In the genomic region with DNA sequence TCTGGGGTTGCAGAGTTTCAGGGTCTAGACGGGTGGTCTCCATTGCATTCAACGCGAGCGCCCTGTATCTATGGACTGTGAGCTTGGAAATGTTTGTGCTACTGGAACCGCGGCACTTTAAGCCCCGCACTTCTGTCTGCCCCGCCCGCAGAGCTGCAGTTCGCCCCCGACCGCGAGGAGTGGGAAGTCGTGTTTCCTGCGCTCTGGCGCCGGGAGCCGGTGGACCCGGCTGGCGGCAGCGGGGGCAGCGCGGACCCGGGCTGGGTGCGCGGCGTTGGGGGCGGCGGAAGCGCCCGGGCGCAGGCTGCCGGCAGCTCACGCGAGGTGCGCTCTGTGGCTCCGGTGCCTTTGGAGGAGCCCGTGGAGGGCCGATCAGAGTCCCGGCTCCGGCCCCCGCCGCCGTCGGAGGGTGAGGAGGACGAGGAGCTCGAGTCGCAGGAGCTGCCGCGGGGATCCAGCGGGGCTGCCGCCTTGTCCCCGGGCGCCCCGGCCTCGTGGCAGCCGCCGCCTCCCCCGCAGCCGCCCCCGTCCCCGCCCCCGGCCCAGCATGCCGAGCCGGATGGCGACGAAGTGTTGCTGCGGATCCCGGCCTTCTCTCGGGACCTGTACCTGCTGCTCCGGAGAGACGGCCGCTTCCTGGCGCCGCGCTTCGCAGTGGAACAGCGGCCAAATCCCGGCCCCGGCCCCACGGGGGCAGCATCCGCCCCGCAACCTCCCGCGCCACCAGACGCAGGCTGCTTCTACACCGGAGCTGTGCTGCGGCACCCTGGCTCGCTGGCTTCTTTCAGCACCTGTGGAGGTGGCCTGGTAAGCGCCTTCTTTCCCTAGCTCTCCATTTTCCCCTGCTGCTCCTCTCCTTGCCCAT, we compare ENCODE assay signal across 1 cellular context.
TF ChIP-seq lines count a peak whose summit lies in the region.

No MANE protein-coding gene starts in this region.

TF ChIP-seq in HEK293, 187 proteins besides CTCF, POLR2A, EP300 and RAD21 (continued from another document):
- TF ChIP-seq ZBTB11 (tag by site-specific recombination; conservative IDR thresholded peaks at IDR 0.05; ENCODE audit: low read depth): peak; percentile 61
- TF ChIP-seq ZNF610 (tag by site-specific recombination; IDR thresholded peaks at IDR 0.05; ENCODE audit: borderline replicate concordance): no peak
- TF ChIP-seq ZBTB20 (tag by site-specific recombination; IDR thresholded peaks at IDR 0.05): peak; percentile 76
- no peak for TF ChIP-seq ZNF248 (tag by site-specific recombination; IDR thresholded peaks at IDR 0.05)
- peak; percentile 67; the same call in 1 of the 2 replicates for TF ChIP-seq ZNF660 (tag by site-specific recombination; IDR thresholded peaks at IDR 0.05)
- TF ChIP-seq BCL11B (tag by site-specific recombination; IDR thresholded peaks at IDR 0.05; ENCODE audit: low read depth): no peak
- TF ChIP-seq IKZF3 (tag by site-specific recombination; IDR thresholded peaks at IDR 0.05): 0 out of 2 replicates have a peak, but pooled peaks have one; percentile 9
- TF ChIP-seq ZNF514 (tag by site-specific recombination; IDR thresholded peaks at IDR 0.05): no peak
- TF ChIP-seq PRDM4 (tag by site-specific recombination; IDR thresholded peaks at IDR 0.05): no peak
- TF ChIP-seq ZNF423 (tag by site-specific recombination; IDR thresholded peaks at IDR 0.05): 0 out of 2 replicates have a peak, but pooled peaks have one; percentile 15
- no peak for TF ChIP-seq SP2 (tag by site-specific recombination; IDR thresholded peaks at IDR 0.05)
- TF ChIP-seq, protein P1, sequence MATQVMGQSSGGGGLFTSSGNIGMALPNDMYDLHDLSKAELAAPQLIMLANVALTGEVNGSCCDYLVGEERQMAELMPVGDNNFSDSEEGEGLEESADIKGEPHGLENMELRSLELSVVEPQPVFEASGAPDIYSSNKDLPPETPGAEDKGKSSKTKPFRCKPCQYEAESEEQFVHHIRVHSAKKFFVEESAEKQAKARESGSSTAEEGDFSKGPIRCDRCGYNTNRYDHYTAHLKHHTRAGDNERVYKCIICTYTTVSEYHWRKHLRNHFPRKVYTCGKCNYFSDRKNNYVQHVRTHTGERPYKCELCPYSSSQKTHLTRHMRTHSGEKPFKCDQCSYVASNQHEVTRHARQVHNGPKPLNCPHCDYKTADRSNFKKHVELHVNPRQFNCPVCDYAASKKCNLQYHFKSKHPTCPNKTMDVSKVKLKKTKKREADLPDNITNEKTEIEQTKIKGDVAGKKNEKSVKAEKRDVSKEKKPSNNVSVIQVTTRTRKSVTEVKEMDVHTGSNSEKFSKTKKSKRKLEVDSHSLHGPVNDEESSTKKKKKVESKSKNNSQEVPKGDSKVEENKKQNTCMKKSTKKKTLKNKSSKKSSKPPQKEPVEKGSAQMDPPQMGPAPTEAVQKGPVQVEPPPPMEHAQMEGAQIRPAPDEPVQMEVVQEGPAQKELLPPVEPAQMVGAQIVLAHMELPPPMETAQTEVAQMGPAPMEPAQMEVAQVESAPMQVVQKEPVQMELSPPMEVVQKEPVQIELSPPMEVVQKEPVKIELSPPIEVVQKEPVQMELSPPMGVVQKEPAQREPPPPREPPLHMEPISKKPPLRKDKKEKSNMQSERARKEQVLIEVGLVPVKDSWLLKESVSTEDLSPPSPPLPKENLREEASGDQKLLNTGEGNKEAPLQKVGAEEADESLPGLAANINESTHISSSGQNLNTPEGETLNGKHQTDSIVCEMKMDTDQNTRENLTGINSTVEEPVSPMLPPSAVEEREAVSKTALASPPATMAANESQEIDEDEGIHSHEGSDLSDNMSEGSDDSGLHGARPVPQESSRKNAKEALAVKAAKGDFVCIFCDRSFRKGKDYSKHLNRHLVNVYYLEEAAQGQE (tag by site-specific recombination; IDR thresholded peaks at IDR 0.05): peak; percentile 82
- TF ChIP-seq ZXDB (tag by site-specific recombination; IDR thresholded peaks at IDR 0.05): 0 out of 2 replicates have a peak, but pooled peaks have one; percentile 18
- no peak; the same call in 1 of the 2 replicates for TF ChIP-seq KLF16 (tag by site-specific recombination; IDR thresholded peaks at IDR 0.05)
- TF ChIP-seq KLF9 (tag by site-specific recombination; IDR thresholded peaks at IDR 0.05; ENCODE audit: low read depth): no peak; the same call in 1 of the 2 replicates
- no peak for TF ChIP-seq ZNF214 (tag by site-specific recombination; IDR thresholded peaks at IDR 0.05; ENCODE audit: borderline replicate concordance)
- TF ChIP-seq EGR2 (tag by site-specific recombination; IDR thresholded peaks at IDR 0.05; ENCODE audit: low read depth): no peak
- no peak for TF ChIP-seq ZNF155 (tag by site-specific recombination; IDR thresholded peaks at IDR 0.05)
- peak; percentile 78 for TF ChIP-seq ZEB2 (tag by site-specific recombination; IDR thresholded peaks at IDR 0.05)
- peak; percentile 38; the same call in 1 of the 2 replicates for TF ChIP-seq ZIC2 (tag by site-specific recombination; IDR thresholded peaks at IDR 0.05)
- TF ChIP-seq, protein P2, sequence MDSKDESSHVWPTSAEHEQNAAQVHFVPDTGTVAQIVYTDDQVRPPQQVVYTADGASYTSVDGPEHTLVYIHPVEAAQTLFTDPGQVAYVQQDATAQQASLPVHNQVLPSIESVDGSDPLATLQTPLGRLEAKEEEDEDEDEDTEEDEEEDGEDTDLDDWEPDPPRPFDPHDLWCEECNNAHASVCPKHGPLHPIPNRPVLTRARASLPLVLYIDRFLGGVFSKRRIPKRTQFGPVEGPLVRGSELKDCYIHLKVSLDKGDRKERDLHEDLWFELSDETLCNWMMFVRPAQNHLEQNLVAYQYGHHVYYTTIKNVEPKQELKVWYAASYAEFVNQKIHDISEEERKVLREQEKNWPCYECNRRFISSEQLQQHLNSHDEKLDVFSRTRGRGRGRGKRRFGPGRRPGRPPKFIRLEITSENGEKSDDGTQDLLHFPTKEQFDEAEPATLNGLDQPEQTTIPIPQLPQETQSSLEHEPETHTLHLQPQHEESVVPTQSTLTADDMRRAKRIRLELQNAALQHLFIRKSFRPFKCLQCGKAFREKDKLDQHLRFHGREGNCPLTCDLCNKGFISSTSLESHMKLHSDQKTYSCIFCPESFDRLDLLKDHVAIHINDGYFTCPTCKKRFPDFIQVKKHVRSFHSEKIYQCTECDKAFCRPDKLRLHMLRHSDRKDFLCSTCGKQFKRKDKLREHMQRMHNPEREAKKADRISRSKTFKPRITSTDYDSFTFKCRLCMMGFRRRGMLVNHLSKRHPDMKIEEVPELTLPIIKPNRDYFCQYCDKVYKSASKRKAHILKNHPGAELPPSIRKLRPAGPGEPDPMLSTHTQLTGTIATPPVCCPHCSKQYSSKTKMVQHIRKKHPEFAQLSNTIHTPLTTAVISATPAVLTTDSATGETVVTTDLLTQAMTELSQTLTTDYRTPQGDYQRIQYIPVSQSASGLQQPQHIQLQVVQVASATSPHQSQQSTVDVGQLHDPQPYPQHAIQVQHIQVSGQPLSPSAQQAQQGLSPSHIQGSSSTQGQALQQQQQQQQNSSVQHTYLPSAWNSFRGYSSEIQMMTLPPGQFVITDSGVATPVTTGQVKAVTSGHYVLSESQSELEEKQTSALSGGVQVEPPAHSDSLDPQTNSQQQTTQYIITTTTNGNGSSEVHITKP (tag by site-specific recombination; IDR thresholded peaks at IDR 0.05): peak; percentile 58; the same call in 1 of the 2 replicates
